1 cellular context compared by ENCODE assay signal in the genomic region with DNA sequence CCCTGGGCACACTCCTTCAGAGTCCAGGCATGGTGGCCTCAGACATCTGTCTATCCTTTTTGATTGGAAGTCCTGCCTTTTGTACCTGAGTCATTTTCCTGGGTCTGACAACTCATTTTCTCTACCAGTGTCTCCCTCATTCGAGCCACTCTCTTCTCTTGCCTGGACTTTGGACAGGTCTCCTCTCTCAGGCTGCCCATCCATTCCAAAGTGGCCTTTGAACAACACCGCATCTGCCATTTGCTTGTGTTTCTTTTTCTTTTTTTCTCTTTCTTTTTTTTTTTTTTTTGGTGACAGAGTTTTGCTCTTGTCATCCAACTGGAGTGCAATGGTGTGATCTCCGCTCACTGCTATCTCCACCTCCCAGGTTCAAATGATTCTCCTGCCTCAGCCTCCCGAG.
TF ChIP-seq lines count a peak whose summit lies in the region.

No MANE protein-coding gene starts in this region.

TF ChIP-seq in HepG2, 621 proteins besides CTCF, POLR2A, EP300 and RAD21:
- no peak for TF ChIP-seq NCOA1 (CRISPR knock-in tag; IDR thresholded peaks at IDR 0.05)
- peak; percentile 58; the same call in 1 of the 2 replicates for TF ChIP-seq ZNF644 (CRISPR knock-in tag; IDR thresholded peaks at IDR 0.05; ENCODE audit: low read depth)
- TF ChIP-seq HNF4A (CRISPR knock-in tag; IDR thresholded peaks at IDR 0.05): peak; percentile 39
